ENCODE assay signal across 16 cellular contexts in genomic region chr22:46457502-46458488, GRCh38.
DNase-seq lines count a peak whose midpoint lies in the region; ATAC-seq and TF ChIP-seq lines count a peak whose summit lies in the region.
"Had no signal": no experiment of that assay in that cellular context is flagged by ENCODE, and none has a peak within 500 bp of the region (broad histone marks: within the 10 kb centered on the region; RNA-seq: fewer than 3 reads in every experiment).

No MANE protein-coding gene starts in this region.

- POLR2A ChIA-PET in naive thymus-derived CD8-positive, alpha-beta T cell (lab: Charles Lee): no interaction called here

- H3K9me3 Mint-ChIP-seq in osteocyte (ENCODE audit: unreplicated experiment): no peaks in the 10 kb centered on the region
- H3K9me3 Mint-ChIP-seq in naive thymus-derived CD8-positive, alpha-beta T cell: no peaks in the 10 kb centered on the region
- H3K9me3 Mint-ChIP-seq: activated CD4-positive, alpha-beta memory T cell treated with anti-CD3 and anti-CD28 coated beads, Interleukin-2, amount 10 ng/mL, durations not matched to agents 7 days and 5 days had no signal

- H3K27me3 Mint-ChIP-seq in osteocyte (ENCODE audit: unreplicated experiment): no peaks in the 10 kb centered on the region
- peaks cover 2 to 17% (median 7%) of the 10 kb centered on the region in 5 donors for H3K27me3 Mint-ChIP-seq in naive thymus-derived CD8-positive, alpha-beta T cell
- H3K27me3 Mint-ChIP-seq: activated CD4-positive, alpha-beta memory T cell treated with anti-CD3 and anti-CD28 coated beads, Interleukin-2, amount 10 ng/mL, durations not matched to agents 7 days and 5 days had no signal

- H3K36me3 Mint-ChIP-seq in osteocyte (ENCODE audit: unreplicated experiment): peaks cover 5% of the 10 kb centered on the region
- no peaks in the 10 kb centered on the region for H3K36me3 Mint-ChIP-seq in naive thymus-derived CD8-positive, alpha-beta T cell

- no peak for ATAC-seq in naive thymus-derived CD8-positive, alpha-beta T cell
- ATAC-seq in GM21367 (IDR thresholded peaks at IDR 0.05; ENCODE audit: unreplicated experiment): no peak
- no peak for ATAC-seq in GM21447 (IDR thresholded peaks at IDR 0.05; ENCODE audit: unreplicated experiment)
- ATAC-seq: gastroesophageal sphincter, left lung had no signal

- TF ChIP-seq CTCF in fibroblast of mammary gland (conservative IDR thresholded peaks at IDR 0.05; ENCODE audit: control insufficient read depth, insufficient read depth, low read depth, low read length): no peak
- no peak for TF ChIP-seq CTCF in osteocyte (IDR thresholded peaks at IDR 0.05)

- no peak overlapping the region for H3K4me3 Mint-ChIP-seq in osteocyte (ENCODE audit: unreplicated experiment)
- H3K4me3 Mint-ChIP-seq in naive thymus-derived CD8-positive, alpha-beta T cell: no peak overlapping the region
- H3K4me3 Mint-ChIP-seq: activated CD4-positive, alpha-beta memory T cell treated with anti-CD3 and anti-CD28 coated beads, Interleukin-2, amount 10 ng/mL, durations not matched to agents 7 days and 5 days had no signal

- H3K4me1 Mint-ChIP-seq in osteocyte (ENCODE audit: unreplicated experiment): peaks cover 50% of the 10 kb centered on the region
- H3K4me1 Mint-ChIP-seq in naive thymus-derived CD8-positive, alpha-beta T cell: no peaks in the 10 kb centered on the region
- H3K4me1 Mint-ChIP-seq: activated CD4-positive, alpha-beta memory T cell treated with anti-CD3 and anti-CD28 coated beads, Interleukin-2, amount 10 ng/mL, durations not matched to agents 7 days and 5 days had no signal

- DNase-seq in ELF-1 (ENCODE audit: low read depth, low spot score): peak; percentile 97
- DNase-seq in RPMI7951 (ENCODE audit: low read depth): peak; percentile 86
- DNase-seq in fibroblast of mammary gland (ENCODE audit: low read depth): peak; percentile 44
- DNase-seq in osteocyte (ENCODE audit: extremely low spot score, unreplicated experiment): no peak
- DNase-seq in naive thymus-derived CD8-positive, alpha-beta T cell: no peak
- no peak for DNase-seq in activated T-cell treated with anti-CD3 and anti-CD28 coated beads, Interleukin-2, amount 50 U/mL, for 48 hours
- DNase-seq: activated CD4-positive, alpha-beta memory T cell treated with anti-CD3 and anti-CD28 coated beads, Interleukin-2, amount 10 ng/mL, durations not matched to agents 7 days and 5 days; activated naive CD4-positive, alpha-beta T cell treated with anti-CD3 and anti-CD28 coated beads, Interleukin-2, amount 50 U/mL, for 16 hours; colonic mucosa; NCI-H1694 treated with DMSO at 0.1 percent for 48 hours; stomach; T-helper 2 cell had no signal

- H3K4me3 ChIP-seq in fibroblast of mammary gland (ENCODE audit: control insufficient read depth, low read depth, low read length): no peak overlapping the region
- H3K4me3 ChIP-seq: colonic mucosa, gastroesophageal sphincter, left lung, stomach had no signal

- H3K27ac Mint-ChIP-seq in osteocyte (ENCODE audit: unreplicated experiment): peak overlapping the region; percentile 81
- peak overlapping the region in 1 of 10 donors; percentile 63 for H3K27ac Mint-ChIP-seq in naive thymus-derived CD8-positive, alpha-beta T cell
- H3K27ac Mint-ChIP-seq: activated CD4-positive, alpha-beta memory T cell treated with anti-CD3 and anti-CD28 coated beads, Interleukin-2, amount 10 ng/mL, durations not matched to agents 7 days and 5 days had no signal

Comparison
In these comparisons a context has a peak if more than half of its experiments do, and no peak if none do; other contexts are left out.
1. DNase-seq: peak in ELF-1 (single experiment), RPMI7951 (single experiment) and fibroblast of mammary gland (single experiment); none in osteocyte (single experiment), naive thymus-derived CD8-positive, alpha-beta T cell (0 of 10) and activated T-cell treated with anti-CD3 and anti-CD28 coated beads, Interleukin-2, amount 50 U/mL, for 48 hours (0 of 2).